In the genomic region with DNA sequence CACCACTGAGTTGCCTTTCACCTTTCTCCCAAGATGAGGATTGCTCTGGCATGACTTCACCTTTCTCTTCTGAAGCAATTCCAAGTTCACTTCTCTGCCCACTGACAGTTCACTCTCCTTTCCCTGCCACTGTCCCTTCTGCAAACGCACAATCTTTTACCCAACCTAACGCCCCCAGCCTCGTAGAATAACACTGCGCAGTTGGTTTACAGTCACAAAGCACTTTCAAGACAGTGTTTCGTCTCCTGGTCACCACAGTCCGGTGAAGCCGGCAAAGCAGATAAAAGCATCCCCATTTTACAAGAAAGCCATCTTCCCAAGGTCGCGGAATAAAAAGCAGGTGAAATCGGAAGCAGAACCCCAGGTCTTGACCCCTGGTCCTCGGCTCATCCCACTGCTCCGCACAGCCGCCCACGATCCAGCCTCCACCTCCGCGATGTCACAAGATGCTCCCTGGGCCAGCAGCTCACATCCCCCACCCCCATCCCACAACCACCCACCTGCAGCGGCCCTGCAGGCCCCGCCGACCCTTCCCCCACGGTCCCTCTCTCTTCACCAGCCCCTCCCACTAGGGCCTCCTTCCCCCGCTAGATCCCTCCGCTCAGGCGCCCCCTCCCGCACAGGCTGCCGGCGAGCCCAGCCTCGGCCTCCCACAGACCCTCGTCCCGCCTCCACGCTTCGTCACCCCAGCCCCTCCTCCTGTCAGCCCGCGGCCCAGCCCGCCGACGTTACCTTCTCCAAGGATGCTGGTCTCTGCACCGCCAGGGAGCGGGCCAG, we compare ENCODE assay signal across 1 cellular context.
TF ChIP-seq lines count a peak whose summit lies in the region.

No MANE protein-coding gene starts in this region.

TF ChIP-seq in PFSK-1, 5 proteins besides CTCF, POLR2A, EP300 and RAD21:
- TF ChIP-seq TAF1 (IDR thresholded peaks at IDR 0.05; ENCODE audit: borderline replicate concordance, insufficient read depth, low read length) (no peak), SIN3A (IDR thresholded peaks at IDR 0.05; ENCODE audit: borderline replicate concordance, insufficient read depth, low read length) (peak; percentile 13; the same call in 1 of the 2 replicates), POLR2AphosphoS5 (IDR thresholded peaks at IDR 0.05; ENCODE audit: low read depth, low read length) (no peak), FOXP2 (optimal IDR thresholded peaks at IDR 0.05; ENCODE audit: borderline replicate concordance, extremely low read depth, extremely low read length, insufficient read depth) (no peak)
- TF ChIP-seq, protein P1, sequence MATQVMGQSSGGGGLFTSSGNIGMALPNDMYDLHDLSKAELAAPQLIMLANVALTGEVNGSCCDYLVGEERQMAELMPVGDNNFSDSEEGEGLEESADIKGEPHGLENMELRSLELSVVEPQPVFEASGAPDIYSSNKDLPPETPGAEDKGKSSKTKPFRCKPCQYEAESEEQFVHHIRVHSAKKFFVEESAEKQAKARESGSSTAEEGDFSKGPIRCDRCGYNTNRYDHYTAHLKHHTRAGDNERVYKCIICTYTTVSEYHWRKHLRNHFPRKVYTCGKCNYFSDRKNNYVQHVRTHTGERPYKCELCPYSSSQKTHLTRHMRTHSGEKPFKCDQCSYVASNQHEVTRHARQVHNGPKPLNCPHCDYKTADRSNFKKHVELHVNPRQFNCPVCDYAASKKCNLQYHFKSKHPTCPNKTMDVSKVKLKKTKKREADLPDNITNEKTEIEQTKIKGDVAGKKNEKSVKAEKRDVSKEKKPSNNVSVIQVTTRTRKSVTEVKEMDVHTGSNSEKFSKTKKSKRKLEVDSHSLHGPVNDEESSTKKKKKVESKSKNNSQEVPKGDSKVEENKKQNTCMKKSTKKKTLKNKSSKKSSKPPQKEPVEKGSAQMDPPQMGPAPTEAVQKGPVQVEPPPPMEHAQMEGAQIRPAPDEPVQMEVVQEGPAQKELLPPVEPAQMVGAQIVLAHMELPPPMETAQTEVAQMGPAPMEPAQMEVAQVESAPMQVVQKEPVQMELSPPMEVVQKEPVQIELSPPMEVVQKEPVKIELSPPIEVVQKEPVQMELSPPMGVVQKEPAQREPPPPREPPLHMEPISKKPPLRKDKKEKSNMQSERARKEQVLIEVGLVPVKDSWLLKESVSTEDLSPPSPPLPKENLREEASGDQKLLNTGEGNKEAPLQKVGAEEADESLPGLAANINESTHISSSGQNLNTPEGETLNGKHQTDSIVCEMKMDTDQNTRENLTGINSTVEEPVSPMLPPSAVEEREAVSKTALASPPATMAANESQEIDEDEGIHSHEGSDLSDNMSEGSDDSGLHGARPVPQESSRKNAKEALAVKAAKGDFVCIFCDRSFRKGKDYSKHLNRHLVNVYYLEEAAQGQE (IDR thresholded peaks at IDR 0.05; ENCODE audit: insufficient read depth in 1 of 2, low read depth in 2 of 2, low read length in 2 of 2) = no peak
